19 cellular contexts compared by ENCODE assay signal in the genomic region with DNA sequence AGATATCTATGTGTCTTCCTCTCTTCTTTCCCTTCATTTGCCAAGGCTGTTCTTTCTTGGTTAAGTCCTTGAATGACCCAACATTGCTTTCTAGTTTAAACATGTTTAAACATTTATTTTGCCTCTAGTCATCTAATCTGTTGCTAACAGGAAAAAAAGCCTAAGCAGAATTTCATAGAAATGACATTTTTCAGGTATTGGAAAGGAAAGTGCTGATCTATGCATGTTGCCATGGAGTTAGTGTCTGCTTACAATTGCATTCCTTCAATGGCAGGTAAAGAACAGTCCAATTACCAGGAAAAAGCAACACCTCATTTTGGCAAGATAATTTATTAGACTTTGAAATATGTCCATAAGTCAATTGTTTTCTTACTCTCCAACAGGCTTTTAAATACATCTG.
"Had no signal": no experiment of that assay in that cellular context is flagged by ENCODE, and none has a peak within 500 bp of the region (broad histone marks: within the 10 kb centered on the region; RNA-seq: fewer than 3 reads in every experiment).

No MANE protein-coding gene starts in this region.

- H3K36me3 ChIP-seq: SJSA1 had no signal

- H3K27me3 ChIP-seq: SJSA1 had no signal

- FAIRE-seq: RCC 7860 had no signal

- DNase-seq: KBM-7, NCI-H1092, NCI-H1105 treated with DMSO at 0.1 percent for 48 hours, NCI-H1417 treated with DMSO at 0.1 percent for 48 hours, NCI-H146, NCI-H1694 treated with DMSO at 0.1 percent for 48 hours, NCI-H1930, NCI-H2081, NCI-H2107, NCI-H2227 treated with DMSO at 0.1 percent for 48 hours, NCI-H524, NCI-H69, NCI-H774, Right ventricle myocardium superior, RPMI8226, SIG-M5 had no signal

- H3K4me1 ChIP-seq: SJSA1 had no signal

- H3K27ac ChIP-seq: SJSA1, SK-N-MC had no signal

- H3K4me3 ChIP-seq: SJSA1, SK-N-MC had no signal

- H3K9me3 ChIP-seq: SJSA1 had no signal
